In the genomic region with DNA sequence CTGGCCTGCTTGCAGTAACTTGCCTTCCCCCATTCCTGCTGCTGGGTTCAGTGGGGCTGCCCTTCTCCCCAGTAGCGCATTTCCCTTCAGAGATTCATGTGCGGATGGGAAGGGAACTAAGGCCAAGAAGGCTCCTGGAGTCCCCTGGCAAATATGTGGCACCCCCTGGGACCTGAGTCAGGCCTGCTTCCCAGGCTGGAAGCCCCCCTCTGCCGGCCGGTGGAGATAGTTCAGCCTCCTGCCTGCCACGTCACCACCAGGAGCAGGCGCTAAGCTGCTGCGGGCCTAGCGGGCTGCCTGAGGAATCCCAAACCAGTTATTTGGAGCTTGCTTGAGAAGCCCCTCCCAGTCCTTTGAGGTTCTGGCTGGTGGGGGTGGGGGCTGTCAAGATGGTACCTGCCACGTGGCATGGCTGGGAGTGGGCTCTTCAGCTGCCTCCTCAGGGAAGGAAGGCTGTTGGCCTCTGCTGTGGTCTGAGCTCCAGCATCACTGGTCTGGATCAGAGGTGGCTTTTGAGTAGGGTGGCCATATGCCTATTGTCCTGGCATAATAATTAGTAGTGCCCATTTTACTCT, we compare ENCODE assay signal across 1 cellular context.
TF ChIP-seq lines count a peak whose summit lies in the region.

No MANE protein-coding gene starts in this region.

TF ChIP-seq in K562, 482 proteins besides CTCF, POLR2A, EP300 and RAD21 (continued from another document and continues in another):
- peak; percentile 39 to 61; a peak in 1 of 4 replicates for TF ChIP-seq TEAD1 (CRISPR knock-in tag; IDR thresholded peaks at IDR 0.05)
- peak; percentile 67; the same call in 1 of the 2 replicates for TF ChIP-seq JUND (IDR thresholded peaks at IDR 0.05; ENCODE audit: borderline replicate concordance, low read depth, low read length)
- TF ChIP-seq JUND (tag; IDR thresholded peaks at IDR 0.05; ENCODE audit: borderline replicate concordance, low read depth, low read length) = peak; percentile 19; the same call in 1 of the 3 replicates
- 0 out of 2 replicates have a peak, but pooled peaks have one; percentile 17 for TF ChIP-seq CBFB (CRISPR knock-in tag; IDR thresholded peaks at IDR 0.05)
- peak; percentile 70 for TF ChIP-seq MYNN (IDR thresholded peaks at IDR 0.05)
- TF ChIP-seq MYNN (CRISPR knock-in tag; IDR thresholded peaks at IDR 0.05) = no peak
- TF ChIP-seq, protein P1, sequence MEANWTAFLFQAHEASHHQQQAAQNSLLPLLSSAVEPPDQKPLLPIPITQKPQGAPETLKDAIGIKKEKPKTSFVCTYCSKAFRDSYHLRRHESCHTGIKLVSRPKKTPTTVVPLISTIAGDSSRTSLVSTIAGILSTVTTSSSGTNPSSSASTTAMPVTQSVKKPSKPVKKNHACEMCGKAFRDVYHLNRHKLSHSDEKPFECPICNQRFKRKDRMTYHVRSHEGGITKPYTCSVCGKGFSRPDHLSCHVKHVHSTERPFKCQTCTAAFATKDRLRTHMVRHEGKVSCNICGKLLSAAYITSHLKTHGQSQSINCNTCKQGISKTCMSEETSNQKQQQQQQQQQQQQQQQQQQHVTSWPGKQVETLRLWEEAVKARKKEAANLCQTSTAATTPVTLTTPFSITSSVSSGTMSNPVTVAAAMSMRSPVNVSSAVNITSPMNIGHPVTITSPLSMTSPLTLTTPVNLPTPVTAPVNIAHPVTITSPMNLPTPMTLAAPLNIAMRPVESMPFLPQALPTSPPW (CRISPR knock-in tag; IDR thresholded peaks at IDR 0.05) = peak; percentile 49
- TF ChIP-seq, protein P2, sequence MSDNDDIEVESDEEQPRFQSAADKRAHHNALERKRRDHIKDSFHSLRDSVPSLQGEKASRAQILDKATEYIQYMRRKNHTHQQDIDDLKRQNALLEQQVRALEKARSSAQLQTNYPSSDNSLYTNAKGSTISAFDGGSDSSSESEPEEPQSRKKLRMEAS (CRISPR knock-in tag; IDR thresholded peaks at IDR 0.05) = peak; percentile 86
- peak in 2 of 3 experiments; percentile 32 to 43 for TF ChIP-seq YY1 (IDR thresholded peaks at IDR 0.05; ENCODE audit: borderline replicate concordance in 1 of 3, control insufficient read depth in 1 of 3, extremely low read depth in 1 of 3, insufficient read depth in 3 of 3, insufficient read length in 1 of 3, insufficient replicate concordance in 2 of 3, low read depth in 1 of 3, low read length in 2 of 3)
- TF ChIP-seq, protein P3, sequence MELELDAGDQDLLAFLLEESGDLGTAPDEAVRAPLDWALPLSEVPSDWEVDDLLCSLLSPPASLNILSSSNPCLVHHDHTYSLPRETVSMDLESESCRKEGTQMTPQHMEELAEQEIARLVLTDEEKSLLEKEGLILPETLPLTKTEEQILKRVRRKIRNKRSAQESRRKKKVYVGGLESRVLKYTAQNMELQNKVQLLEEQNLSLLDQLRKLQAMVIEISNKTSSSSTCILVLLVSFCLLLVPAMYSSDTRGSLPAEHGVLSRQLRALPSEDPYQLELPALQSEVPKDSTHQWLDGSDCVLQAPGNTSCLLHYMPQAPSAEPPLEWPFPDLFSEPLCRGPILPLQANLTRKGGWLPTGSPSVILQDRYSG (tag; conservative IDR thresholded peaks at IDR 0.05; ENCODE audit: low read depth) = peak; percentile 96
- peak; percentile 45; the same call in 1 of the 2 replicates for TF ChIP-seq ATF7 (IDR thresholded peaks at IDR 0.05)
- peak; percentile 91 for TF ChIP-seq EP400 (IDR thresholded peaks at IDR 0.05)
- 0 out of 2 replicates have a peak, but pooled peaks have one; percentile 55 for TF ChIP-seq CREB1 (IDR thresholded peaks at IDR 0.05)
- TF ChIP-seq CREB1 (CRISPR knock-in tag; IDR thresholded peaks at IDR 0.05) = peak; percentile 87
- no peak for TF ChIP-seq MAFK (IDR thresholded peaks at IDR 0.05; ENCODE audit: low read length)
- no peak for TF ChIP-seq CBX1 (IDR thresholded peaks at IDR 0.05; ENCODE audit: low read depth)
- TF ChIP-seq, protein P4, sequence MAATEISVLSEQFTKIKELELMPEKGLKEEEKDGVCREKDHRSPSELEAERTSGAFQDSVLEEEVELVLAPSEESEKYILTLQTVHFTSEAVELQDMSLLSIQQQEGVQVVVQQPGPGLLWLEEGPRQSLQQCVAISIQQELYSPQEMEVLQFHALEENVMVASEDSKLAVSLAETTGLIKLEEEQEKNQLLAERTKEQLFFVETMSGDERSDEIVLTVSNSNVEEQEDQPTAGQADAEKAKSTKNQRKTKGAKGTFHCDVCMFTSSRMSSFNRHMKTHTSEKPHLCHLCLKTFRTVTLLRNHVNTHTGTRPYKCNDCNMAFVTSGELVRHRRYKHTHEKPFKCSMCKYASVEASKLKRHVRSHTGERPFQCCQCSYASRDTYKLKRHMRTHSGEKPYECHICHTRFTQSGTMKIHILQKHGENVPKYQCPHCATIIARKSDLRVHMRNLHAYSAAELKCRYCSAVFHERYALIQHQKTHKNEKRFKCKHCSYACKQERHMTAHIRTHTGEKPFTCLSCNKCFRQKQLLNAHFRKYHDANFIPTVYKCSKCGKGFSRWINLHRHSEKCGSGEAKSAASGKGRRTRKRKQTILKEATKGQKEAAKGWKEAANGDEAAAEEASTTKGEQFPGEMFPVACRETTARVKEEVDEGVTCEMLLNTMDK (IDR thresholded peaks at IDR 0.05; ENCODE audit: borderline replicate concordance, insufficient read depth, low read depth, low read length, poor library complexity, severe bottlenecking) = no peak
- no peak for TF ChIP-seq ZNF165 (CRISPR knock-in tag; IDR thresholded peaks at IDR 0.05; ENCODE audit: borderline replicate concordance)
- TF ChIP-seq, protein P5, sequence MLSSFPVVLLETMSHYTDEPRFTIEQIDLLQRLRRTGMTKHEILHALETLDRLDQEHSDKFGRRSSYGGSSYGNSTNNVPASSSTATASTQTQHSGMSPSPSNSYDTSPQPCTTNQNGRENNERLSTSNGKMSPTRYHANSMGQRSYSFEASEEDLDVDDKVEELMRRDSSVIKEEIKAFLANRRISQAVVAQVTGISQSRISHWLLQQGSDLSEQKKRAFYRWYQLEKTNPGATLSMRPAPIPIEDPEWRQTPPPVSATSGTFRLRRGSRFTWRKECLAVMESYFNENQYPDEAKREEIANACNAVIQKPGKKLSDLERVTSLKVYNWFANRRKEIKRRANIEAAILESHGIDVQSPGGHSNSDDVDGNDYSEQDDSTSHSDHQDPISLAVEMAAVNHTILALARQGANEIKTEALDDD (IDR thresholded peaks at IDR 0.05) = no peak
- TF ChIP-seq NR2C1 (IDR thresholded peaks at IDR 0.05) = no peak
- peak; percentile 33; the same call in 1 of the 2 replicates for TF ChIP-seq NR2C1 (tag; IDR thresholded peaks at IDR 0.05)
- peak in 1 of 2 experiments; percentile 25; a peak in 1 of 4 replicates for TF ChIP-seq HDAC1 (IDR thresholded peaks at IDR 0.05)
- TF ChIP-seq, protein P6, sequence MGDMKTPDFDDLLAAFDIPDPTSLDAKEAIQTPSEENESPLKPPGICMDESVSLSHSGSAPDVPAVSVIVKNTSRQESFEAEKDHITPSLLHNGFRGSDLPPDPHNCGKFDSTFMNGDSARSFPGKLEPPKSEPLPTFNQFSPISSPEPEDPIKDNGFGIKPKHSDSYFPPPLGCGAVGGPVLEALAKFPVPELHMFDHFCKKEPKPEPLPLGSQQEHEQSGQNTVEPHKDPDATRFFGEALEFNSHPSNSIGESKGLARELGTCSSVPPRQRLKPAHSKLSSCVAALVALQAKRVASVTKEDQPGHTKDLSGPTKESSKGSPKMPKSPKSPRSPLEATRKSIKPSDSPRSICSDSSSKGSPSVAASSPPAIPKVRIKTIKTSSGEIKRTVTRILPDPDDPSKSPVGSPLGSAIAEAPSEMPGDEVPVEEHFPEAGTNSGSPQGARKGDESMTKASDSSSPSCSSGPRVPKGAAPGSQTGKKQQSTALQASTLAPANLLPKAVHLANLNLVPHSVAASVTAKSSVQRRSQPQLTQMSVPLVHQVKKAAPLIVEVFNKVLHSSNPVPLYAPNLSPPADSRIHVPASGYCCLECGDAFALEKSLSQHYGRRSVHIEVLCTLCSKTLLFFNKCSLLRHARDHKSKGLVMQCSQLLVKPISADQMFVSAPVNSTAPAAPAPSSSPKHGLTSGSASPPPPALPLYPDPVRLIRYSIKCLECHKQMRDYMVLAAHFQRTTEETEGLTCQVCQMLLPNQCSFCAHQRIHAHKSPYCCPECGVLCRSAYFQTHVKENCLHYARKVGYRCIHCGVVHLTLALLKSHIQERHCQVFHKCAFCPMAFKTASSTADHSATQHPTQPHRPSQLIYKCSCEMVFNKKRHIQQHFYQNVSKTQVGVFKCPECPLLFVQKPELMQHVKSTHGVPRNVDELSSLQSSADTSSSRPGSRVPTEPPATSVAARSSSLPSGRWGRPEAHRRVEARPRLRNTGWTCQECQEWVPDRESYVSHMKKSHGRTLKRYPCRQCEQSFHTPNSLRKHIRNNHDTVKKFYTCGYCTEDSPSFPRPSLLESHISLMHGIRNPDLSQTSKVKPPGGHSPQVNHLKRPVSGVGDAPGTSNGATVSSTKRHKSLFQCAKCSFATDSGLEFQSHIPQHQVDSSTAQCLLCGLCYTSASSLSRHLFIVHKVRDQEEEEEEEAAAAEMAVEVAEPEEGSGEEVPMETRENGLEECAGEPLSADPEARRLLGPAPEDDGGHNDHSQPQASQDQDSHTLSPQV (IDR thresholded peaks at IDR 0.05) = peak; percentile 96
- peak; percentile 38 for TF ChIP-seq BHLHE40 (IDR thresholded peaks at IDR 0.05; ENCODE audit: low read length)
- peak; percentile 36; the same call in 1 of the 2 replicates for TF ChIP-seq SP1 (CRISPR knock-in tag; IDR thresholded peaks at IDR 0.05)
- TF ChIP-seq TEAD4 (IDR thresholded peaks at IDR 0.05; ENCODE audit: low read length) = peak; percentile 29; the same call in 1 of the 2 replicates
- TF ChIP-seq TEAD4 (CRISPR knock-in tag; IDR thresholded peaks at IDR 0.05; ENCODE audit: borderline replicate concordance) = no peak
- no peak for TF ChIP-seq PYGO2 (tag; IDR thresholded peaks at IDR 0.05)
- no peak for TF ChIP-seq ZNF778 (CRISPR knock-in tag; IDR thresholded peaks at IDR 0.05)
- TF ChIP-seq SMAD4 (CRISPR knock-in tag; conservative IDR thresholded peaks at IDR 0.05) = peak; percentile 50; the same call in 1 of the 2 replicates
- TF ChIP-seq, protein P7, sequence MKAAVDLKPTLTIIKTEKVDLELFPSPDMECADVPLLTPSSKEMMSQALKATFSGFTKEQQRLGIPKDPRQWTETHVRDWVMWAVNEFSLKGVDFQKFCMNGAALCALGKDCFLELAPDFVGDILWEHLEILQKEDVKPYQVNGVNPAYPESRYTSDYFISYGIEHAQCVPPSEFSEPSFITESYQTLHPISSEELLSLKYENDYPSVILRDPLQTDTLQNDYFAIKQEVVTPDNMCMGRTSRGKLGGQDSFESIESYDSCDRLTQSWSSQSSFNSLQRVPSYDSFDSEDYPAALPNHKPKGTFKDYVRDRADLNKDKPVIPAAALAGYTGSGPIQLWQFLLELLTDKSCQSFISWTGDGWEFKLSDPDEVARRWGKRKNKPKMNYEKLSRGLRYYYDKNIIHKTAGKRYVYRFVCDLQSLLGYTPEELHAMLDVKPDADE (conservative IDR thresholded peaks at IDR 0.05; ENCODE audit: control insufficient read depth, low read depth, low read length) = 0 out of 2 replicates have a peak, but pooled peaks have one; percentile 28
- TF ChIP-seq, protein P8, sequence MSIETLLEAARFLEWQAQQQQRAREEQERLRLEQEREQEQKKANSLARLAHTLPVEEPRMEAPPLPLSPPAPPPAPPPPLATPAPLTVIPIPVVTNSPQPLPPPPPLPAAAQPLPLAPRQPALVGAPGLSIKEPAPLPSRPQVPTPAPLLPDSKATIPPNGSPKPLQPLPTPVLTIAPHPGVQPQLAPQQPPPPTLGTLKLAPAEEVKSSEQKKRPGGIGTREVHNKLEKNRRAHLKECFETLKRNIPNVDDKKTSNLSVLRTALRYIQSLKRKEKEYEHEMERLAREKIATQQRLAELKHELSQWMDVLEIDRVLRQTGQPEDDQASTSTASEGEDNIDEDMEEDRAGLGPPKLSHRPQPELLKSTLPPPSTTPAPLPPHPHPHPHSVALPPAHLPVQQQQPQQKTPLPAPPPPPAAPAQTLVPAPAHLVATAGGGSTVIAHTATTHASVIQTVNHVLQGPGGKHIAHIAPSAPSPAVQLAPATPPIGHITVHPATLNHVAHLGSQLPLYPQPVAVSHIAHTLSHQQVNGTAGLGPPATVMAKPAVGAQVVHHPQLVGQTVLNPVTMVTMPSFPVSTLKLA (conservative IDR thresholded peaks at IDR 0.05) = peak; percentile 34 to 69; a peak in 2 of 4 replicates
- peak; percentile 74 for TF ChIP-seq MYC (IDR thresholded peaks at IDR 0.05; ENCODE audit: low read depth, low read length)
- TF ChIP-seq MYC (CRISPR knock-in tag; IDR thresholded peaks at IDR 0.05; ENCODE audit: borderline replicate concordance, low read depth) = no peak
